8 cellular contexts compared by ENCODE assay signal in the genomic region with DNA sequence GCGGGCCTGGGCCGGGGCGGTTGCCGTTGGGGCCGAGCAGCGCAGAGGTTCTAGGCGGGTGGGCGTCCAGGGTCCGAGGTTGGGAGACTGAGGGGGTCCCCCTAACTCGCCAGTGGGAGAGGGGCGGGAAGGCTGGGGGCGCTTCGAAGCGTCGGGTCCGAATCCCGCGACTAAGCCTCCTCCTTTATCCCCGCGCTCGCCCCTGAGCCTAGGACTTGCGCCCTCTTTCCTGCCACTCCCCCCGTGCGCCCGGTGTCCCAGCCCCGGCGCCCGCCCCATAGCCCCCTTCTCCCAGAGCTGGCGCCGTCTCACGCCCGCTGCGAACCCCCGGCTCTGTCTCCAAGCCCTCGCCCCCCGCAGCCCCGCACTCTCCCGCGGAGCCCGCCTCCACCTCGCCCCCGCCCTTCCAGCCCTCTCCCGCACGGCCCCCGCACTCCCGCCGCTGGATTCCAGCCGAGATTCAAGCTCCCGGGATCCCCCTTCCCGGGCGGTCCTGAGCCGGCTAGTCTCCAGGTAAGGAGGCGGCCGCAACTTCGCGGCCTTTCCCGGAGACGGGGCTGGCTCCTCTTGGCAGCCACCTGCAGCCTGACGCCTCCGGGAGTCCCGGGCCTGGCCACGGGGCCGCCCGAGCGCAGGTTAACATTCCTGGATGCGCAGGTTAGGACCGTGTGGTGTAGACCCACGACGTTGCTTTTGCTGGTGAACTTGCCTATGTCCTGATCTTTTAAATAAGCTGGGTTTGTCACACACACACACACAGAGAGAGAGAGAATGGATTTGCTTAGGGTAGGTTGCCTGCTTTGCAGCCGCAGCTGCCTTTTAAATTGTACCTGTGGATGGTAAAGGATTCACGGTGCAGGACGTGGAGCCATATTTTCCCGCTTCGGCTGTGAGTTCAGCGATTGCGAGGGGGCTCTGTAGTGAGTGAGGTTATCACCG.
DNase-seq lines count a peak whose midpoint lies in the region; ATAC-seq and TF ChIP-seq lines count a peak whose summit lies in the region.

No MANE protein-coding gene starts in this region.

- peak overlapping the region; percentile 59 for H3K4me3 ChIP-seq in fibroblast of mammary gland (ENCODE audit: control insufficient read depth, low read depth, low read length)

- DNase-seq in activated gamma-delta T cell (lab: John Stamatoyannopoulos, UW) (peak; percentile 27), activated gamma-delta T cell treated with Interleukin-2 at 50 U/mL for 16 hours (no peak), fibroblast of mammary gland (ENCODE audit: low read depth) (no peak)
- DNase-seq in activated CD8-positive, alpha-beta memory T cell treated with anti-CD3 and anti-CD28 coated beads, Interleukin-2, amount 50 U/mL, for 48 hours, result peak; percentile 73

- H3K36me3 ChIP-seq in KOPT-K1 (ENCODE audit: insufficient read depth, low read length), result peaks cover 22% of the 10 kb centered on the region

- TF ChIP-seq CTCF in fibroblast of mammary gland (conservative IDR thresholded peaks at IDR 0.05; ENCODE audit: control insufficient read depth, insufficient read depth, low read depth, low read length) (no peak), nephron (IDR thresholded peaks at IDR 0.05; ENCODE audit: unreplicated experiment in 3 of 3) (no peak)

- H3K4me3 Mint-ChIP-seq in nephron, result peak overlapping the region; percentile 87 to 91 (median 88)

- H3K36me3 Mint-ChIP-seq in nephron (ENCODE audit: low read depth), result peaks cover 10% of the 10 kb centered on the region

- H3K9me3 Mint-ChIP-seq in nephron, result peaks cover 3% of the 10 kb centered on the region

- peaks cover 3% of the 10 kb centered on the region for H3K27me3 Mint-ChIP-seq in nephron (ENCODE audit: low read depth)

- H3K4me1 Mint-ChIP-seq in nephron, result peaks cover 61% of the 10 kb centered on the region

- H3K27ac Mint-ChIP-seq in nephron, result peak overlapping the region; percentile 52 to 82 (median 75)

- ATAC-seq in GM21825 (IDR thresholded peaks at IDR 0.05; ENCODE audit: unreplicated experiment), result no peak
- ATAC-seq in GM18868 (IDR thresholded peaks at IDR 0.05; ENCODE audit: unreplicated experiment), result no peak

- no peaks in the 10 kb centered on the region for H3K9me3 ChIP-seq in KOPT-K1 (ENCODE audit: insufficient read depth, low read length, poor library complexity, severe bottlenecking)

- H3K27ac ChIP-seq in KOPT-K1 (ENCODE audit: low read depth, low read length, poor library complexity, severe bottlenecking), result peak overlapping the region; percentile 99

Comparison
In these comparisons a context has a peak if more than half of its experiments do, and no peak if none do; other contexts are left out.
1. DNase-seq: peak in activated gamma-delta T cell (single experiment) and activated CD8-positive, alpha-beta memory T cell treated with anti-CD3 and anti-CD28 coated beads, Interleukin-2, amount 50 U/mL, for 48 hours (single experiment); none in activated gamma-delta T cell treated with Interleukin-2 at 50 U/mL for 16 hours (single experiment) and fibroblast of mammary gland (single experiment).